8 cellular contexts compared by ENCODE assay signal in the genomic region with DNA sequence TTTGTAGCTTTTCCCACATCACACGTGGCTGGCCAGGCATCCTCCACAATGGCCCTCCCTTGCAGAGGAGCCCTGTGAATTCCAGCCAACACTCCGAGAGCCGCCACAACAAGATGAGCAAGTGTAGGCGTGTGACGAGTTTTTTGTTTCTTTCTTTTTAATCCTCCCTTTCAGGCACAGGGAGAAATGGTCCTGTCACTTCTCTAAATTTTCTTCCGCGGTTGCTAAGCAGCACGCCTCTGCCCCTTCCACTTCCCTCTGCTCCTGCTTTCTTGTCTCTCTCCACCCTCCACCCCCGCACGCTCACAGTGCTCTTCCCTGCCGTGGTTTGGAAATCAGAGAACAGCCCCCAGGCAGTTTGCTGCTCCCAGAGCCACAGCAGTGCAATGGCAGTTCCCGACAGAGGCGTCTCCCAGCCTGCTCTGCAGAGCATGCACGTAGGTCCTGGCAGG.
DNase-seq lines count a peak whose midpoint lies in the region; ATAC-seq, FAIRE-seq and TF ChIP-seq lines count a peak whose summit lies in the region.

No MANE protein-coding gene starts in this region.

- H3K36me3 ChIP-seq in Peyer's patch (no peaks in the 10 kb centered on the region), urinary bladder (ENCODE audit: insufficient read depth) (no peaks in the 10 kb centered on the region)

- no peaks in the 10 kb centered on the region for H3K9me3 Mint-ChIP-seq in activated CD4-positive, alpha-beta memory T cell treated with anti-CD3 and anti-CD28 coated beads, Interleukin-2, amount 10 ng/mL, durations not matched to agents 7 days and 5 days

- peak overlapping the region in 2 of 4 donors; percentile 16 to 27 for H3K4me3 ChIP-seq in Peyer's patch
- H3K4me3 ChIP-seq in epithelial cell of proximal tubule (ENCODE audit: low read depth, low read length) = peak overlapping the region; percentile 25
- H3K4me3 ChIP-seq in urinary bladder (ENCODE audit: low read depth, low read length) = no peak overlapping the region

- 2% methylated on average over 14 of the region's 14 CpGs for WGBS in urinary bladder

- TF ChIP-seq CTCF in Peyer's patch (IDR thresholded peaks at IDR 0.05) = no peak
- no peak for TF ChIP-seq CTCF in epithelial cell of proximal tubule (conservative IDR thresholded peaks at IDR 0.05; ENCODE audit: low read depth, low read length)

- CTCF ChIA-PET in activated CD4-positive, alpha-beta memory T cell treated with anti-CD3 and anti-CD28 coated beads, Interleukin-2, amount 10 ng/mL, durations not matched to agents 7 days and 5 days (lab: Charles Lee) = no interaction called here

- no peaks in the 10 kb centered on the region for H3K36me3 Mint-ChIP-seq in activated CD4-positive, alpha-beta memory T cell treated with anti-CD3 and anti-CD28 coated beads, Interleukin-2, amount 10 ng/mL, durations not matched to agents 7 days and 5 days (ENCODE audit: low read depth)

- DNase-seq in GM12892 (ENCODE audit: insufficient read length) (no peak), Peyer's patch (peak in 2 of 3 donors; percentile 41 to 55), epithelial cell of proximal tubule (ENCODE audit: low read depth) (no peak), mesenteric fat pad (ENCODE audit: low spot score) (peak; percentile 89)
- DNase-seq in activated CD4-positive, alpha-beta memory T cell treated with anti-CD3 and anti-CD28 coated beads, Interleukin-2, amount 10 ng/mL, durations not matched to agents 7 days and 5 days = no peak
- DNase-seq in stimulated activated CD4-positive, alpha-beta T cell treated with anti-CD3 and anti-CD28 coated beads, Interleukin-2, amount 100 ng/mL, for 24 hours = no peak

- H3K27ac Mint-ChIP-seq in activated CD4-positive, alpha-beta memory T cell treated with anti-CD3 and anti-CD28 coated beads, Interleukin-2, amount 10 ng/mL, durations not matched to agents 7 days and 5 days = no peak overlapping the region

- no peaks in the 10 kb centered on the region for H3K9me3 ChIP-seq in Peyer's patch

- no peaks in the 10 kb centered on the region for H3K27me3 ChIP-seq in Peyer's patch

- no peak overlapping the region for H3K4me3 Mint-ChIP-seq in activated CD4-positive, alpha-beta memory T cell treated with anti-CD3 and anti-CD28 coated beads, Interleukin-2, amount 10 ng/mL, durations not matched to agents 7 days and 5 days

- peaks cover 13% of the 10 kb centered on the region for H3K27me3 Mint-ChIP-seq in activated CD4-positive, alpha-beta memory T cell treated with anti-CD3 and anti-CD28 coated beads, Interleukin-2, amount 10 ng/mL, durations not matched to agents 7 days and 5 days

- FAIRE-seq in GM12892 (lab: Jason Lieb, UNC) = peak; percentile 21

- ATAC-seq in HG03159 (IDR thresholded peaks at IDR 0.05; ENCODE audit: unreplicated experiment) = no peak

- H3K4me1 Mint-ChIP-seq in activated CD4-positive, alpha-beta memory T cell treated with anti-CD3 and anti-CD28 coated beads, Interleukin-2, amount 10 ng/mL, durations not matched to agents 7 days and 5 days = peaks cover 12% of the 10 kb centered on the region

- peak overlapping the region in 3 of 4 donors; percentile 2 to 37 (median 35) for H3K27ac ChIP-seq in Peyer's patch
- peak overlapping the region; percentile 39 for H3K27ac ChIP-seq in urinary bladder (ENCODE audit: low read depth)

- POLR2A ChIA-PET in activated CD4-positive, alpha-beta memory T cell treated with anti-CD3 and anti-CD28 coated beads, Interleukin-2, amount 10 ng/mL, durations not matched to agents 7 days and 5 days (lab: Charles Lee) = no interaction called here

- no peak for TF ChIP-seq POLR2A in GM12892 (IDR thresholded peaks at IDR 0.05; ENCODE audit: low read depth, low read length)
- no peak for TF ChIP-seq POLR2A in Peyer's patch (IDR thresholded peaks at IDR 0.05)

- peaks cover 0 to 10% (median 2%) of the 10 kb centered on the region in 4 donors for H3K4me1 ChIP-seq in Peyer's patch
- H3K4me1 ChIP-seq in urinary bladder (ENCODE audit: insufficient read depth) = no peaks in the 10 kb centered on the region

Comparison
In these comparisons a context has a peak if more than half of its experiments do, and no peak if none do; other contexts are left out.
1. DNase-seq: peak in Peyer's patch (2 of 3) and mesenteric fat pad (single experiment); none in GM12892 (single experiment), epithelial cell of proximal tubule (single experiment), activated CD4-positive, alpha-beta memory T cell treated with anti-CD3 and anti-CD28 coated beads, Interleukin-2, amount 10 ng/mL, durations not matched to agents 7 days and 5 days (single experiment) and stimulated activated CD4-positive, alpha-beta T cell treated with anti-CD3 and anti-CD28 coated beads, Interleukin-2, amount 100 ng/mL, for 24 hours (0 of 2).